Comparison of ENCODE assay signal across 26 cellular contexts in the genomic region with DNA sequence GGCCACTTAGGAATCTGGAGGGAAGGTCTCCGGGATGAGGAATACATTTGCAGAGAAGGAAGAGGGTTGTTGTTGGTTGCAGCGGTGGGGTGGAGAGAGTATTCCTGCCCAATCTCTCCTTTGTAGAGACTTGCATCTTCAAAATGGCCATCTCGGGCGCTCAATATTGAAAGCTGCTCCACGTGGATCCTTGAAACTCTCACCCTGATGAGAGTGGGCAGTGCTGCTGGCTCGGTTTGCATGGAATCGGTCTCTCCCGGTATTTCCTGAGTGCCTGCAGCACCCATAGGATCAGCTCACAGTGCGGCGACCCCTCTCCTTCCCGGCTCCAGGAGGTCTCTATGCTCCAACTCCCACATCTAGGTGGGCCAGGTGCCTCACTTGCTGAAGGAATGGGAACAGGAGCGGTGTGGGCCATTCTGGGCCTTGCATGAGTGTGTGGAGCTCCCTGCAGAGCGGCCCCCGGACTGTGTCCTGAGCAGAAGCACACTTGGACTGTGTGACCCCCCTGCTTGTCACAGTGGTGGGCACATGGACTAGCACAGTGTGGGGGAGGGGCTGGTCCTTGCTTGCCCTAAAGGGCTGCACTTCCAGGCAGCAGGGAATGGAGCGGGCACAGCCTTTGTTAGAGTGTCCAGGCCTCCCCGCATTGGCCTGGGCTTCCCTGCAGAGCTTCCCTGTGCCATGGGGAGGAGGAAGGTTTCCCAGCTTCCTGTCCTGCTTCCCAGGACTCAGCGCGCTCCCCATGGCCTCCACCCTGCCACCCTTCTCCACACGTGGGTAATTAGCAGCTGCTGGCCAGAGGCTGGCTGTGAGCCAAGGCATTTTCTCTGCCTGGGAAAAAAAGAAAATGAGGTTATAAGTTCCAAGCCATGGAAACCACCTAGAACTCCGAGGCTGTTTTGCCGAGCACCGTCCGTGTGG.
DNase-seq lines count a peak whose midpoint lies in the region; ATAC-seq and TF ChIP-seq lines count a peak whose summit lies in the region.
"Had no signal": no experiment of that assay in that cellular context is flagged by ENCODE, and none has a peak within 500 bp of the region (broad histone marks: within the 10 kb centered on the region; RNA-seq: fewer than 3 reads in every experiment).

No MANE protein-coding gene starts in this region.

- no peak overlapping the region for H3K4me3 ChIP-seq in spleen
- H3K4me3 ChIP-seq: A549, heart left ventricle, prostate gland, SJSA1, tibial artery had no signal

- DNase-seq in NCI-H2196 (lab: John Stamatoyannopoulos, UW; ENCODE audit: unreplicated experiment) (peak; percentile 27), NCI-H2196 treated with DMSO at 0.1 percent for 48 hours (lab: John Stamatoyannopoulos, UW; ENCODE audit: unreplicated experiment) (no peak), astrocyte of the hippocampus (ENCODE audit: low read depth, low spot score) (peak; percentile 5), left kidney (ENCODE audit: low read depth, low spot score) (peak; percentile 60), spleen (peak; percentile 54), SIG-M5 treated with dmso at 0.1 percent for 504 hours (lab: John Stamatoyannopoulos, UW; ENCODE audit: unreplicated experiment) (no peak)
- DNase-seq in activated CD4-positive, alpha-beta T cell treated with anti-CD3 and anti-CD28 coated beads, Interleukin-2, amount 50 U/mL, for 1 hour = no peak
- DNase-seq: activated CD4-positive, alpha-beta T cell treated with anti-CD3 and anti-CD28 coated beads, Interleukin-2, amount 50 U/mL, for 4 hours; activated CD4-positive, CD25-positive, alpha-beta regulatory T cell; AML-193; effector memory CD4-positive, alpha-beta T cell; erythroblast; GF-D8; HCEC 1CT; heart left ventricle; NCI-H1436 treated with DMSO at 0.1 percent for 48 hours; NCI-H2107; NCI-H510A treated with DMSO at 0.1 percent for 48 hours; T-helper 1 cell had no signal

- no peaks in the 10 kb centered on the region for H3K9me3 ChIP-seq in spleen
- H3K9me3 ChIP-seq: A549, heart left ventricle, neutrophil, prostate gland, SJSA1, tibial artery had no signal

- peaks cover 0 to 45% (median under 1%) of the 10 kb centered on the region in 7 donors for H3K27me3 ChIP-seq in spleen (replicated peaks in 1 of 7)
- H3K27me3 ChIP-seq: SJSA1 had no signal

- H3K27ac ChIP-seq in spleen = no peak overlapping the region
- H3K27ac ChIP-seq: A549, heart left ventricle, neutrophil, prostate gland, SJSA1, tibial artery had no signal

- H3K4me1 ChIP-seq in spleen = peaks cover 0 to 8% (median 0%) of the 10 kb centered on the region in 6 donors
- H3K4me1 ChIP-seq: A549, prostate gland had no signal

- WGBS in spleen, 5 donors = 69 to 82% (median 77%) methylated on average over 19 to 23 of the region's 23 CpGs

- intact Hi-C loops in spleen (cut with DNase I; ENCODE audit: low total_unique reads) = no loop called here

- no peaks in the 10 kb centered on the region for H3K36me3 ChIP-seq in spleen
- H3K36me3 ChIP-seq: heart left ventricle, neutrophil, prostate gland, SJSA1, tibial artery had no signal

- no peak for ATAC-seq in GM21825 (IDR thresholded peaks at IDR 0.05; ENCODE audit: unreplicated experiment)
- ATAC-seq: A549, Panc1 had no signal

- TF ChIP-seq CTCF in spleen (IDR thresholded peaks at IDR 0.05 in 8 of 11, conservative IDR thresholded peaks at IDR 0.05 in 3 of 11) = no peak

- TF ChIP-seq POLR2A in spleen (IDR thresholded peaks at IDR 0.05) = no peak

Comparison
In these comparisons a context has a peak if more than half of its experiments do, and no peak if none do; other contexts are left out.
1. DNase-seq: peak in NCI-H2196 (single experiment), astrocyte of the hippocampus (single experiment), left kidney (single experiment) and spleen (single experiment); none in NCI-H2196 treated with DMSO at 0.1 percent for 48 hours (single experiment), SIG-M5 treated with dmso at 0.1 percent for 504 hours (single experiment) and activated CD4-positive, alpha-beta T cell treated with anti-CD3 and anti-CD28 coated beads, Interleukin-2, amount 50 U/mL, for 1 hour (single experiment).